Comparison of ENCODE assay signal across 29 cellular contexts in the genomic region with DNA sequence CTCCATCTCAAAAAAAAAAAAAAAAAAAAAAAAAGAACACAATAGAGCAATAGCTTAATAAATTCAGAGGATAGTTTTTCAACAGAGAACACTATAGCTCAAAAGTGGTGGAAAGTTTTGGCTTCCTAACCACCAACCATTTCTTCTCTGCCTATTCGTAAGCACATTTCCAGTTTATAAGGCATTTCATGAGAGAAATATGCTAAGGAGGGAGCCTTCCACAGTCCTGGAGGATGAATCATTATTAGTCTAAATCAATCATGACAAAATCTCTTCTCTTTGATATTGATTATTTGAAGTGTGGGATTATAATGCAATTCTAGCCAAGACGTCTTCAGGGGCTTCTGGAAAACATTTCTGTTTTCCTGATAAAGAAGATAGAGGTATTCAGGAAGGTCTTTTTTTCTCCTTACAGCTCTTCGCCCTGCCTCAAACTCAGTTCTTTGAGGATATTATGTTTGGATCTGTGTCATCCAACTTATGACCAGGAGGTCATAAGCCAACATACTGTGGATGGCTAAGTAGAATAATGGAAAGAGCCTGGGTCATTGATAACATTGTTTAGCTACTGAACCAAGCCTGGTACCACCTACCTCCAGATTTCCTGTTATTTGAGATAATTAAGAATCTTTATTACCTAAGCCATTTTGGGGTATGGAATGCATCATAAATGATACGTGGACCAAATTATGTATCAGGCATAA.
DNase-seq lines count a peak whose midpoint lies in the region; ATAC-seq and TF ChIP-seq lines count a peak whose summit lies in the region.
"Had no signal": no experiment of that assay in that cellular context is flagged by ENCODE, and none has a peak within 500 bp of the region (broad histone marks: within the 10 kb centered on the region; RNA-seq: fewer than 3 reads in every experiment).

No MANE protein-coding gene starts in this region.

- 0 out of 2 replicates have a peak overlapping the region, but pooled peaks have one; percentile 5 for H3K27ac ChIP-seq in GM23248
- H3K27ac ChIP-seq: colonic mucosa, psoas muscle, SJSA1, uterus had no signal

- 78 to 89% methylated on average over 4 of the region's 4 CpGs for WGBS in GM23248 (ENCODE audit: low coverage in 1 of 2, low lambda C conversion rate in 2 of 2, missing lambda C conversion rate in 2 of 2), 2 experiments

- H3F3A ChIP-seq in GM23248 (ENCODE audit: insufficient read depth) = peaks cover 27% of the 10 kb centered on the region

- no peak for TF ChIP-seq CTCF in astrocyte of the cerebellum (IDR thresholded peaks at IDR 0.05; ENCODE audit: low read depth, low read length, missing control alignments)
- TF ChIP-seq CTCF in fibroblast of villous mesenchyme (IDR thresholded peaks at IDR 0.05; ENCODE audit: insufficient read depth, low read depth, low read length) = no peak

- no peaks in the 10 kb centered on the region for H3K36me3 ChIP-seq in GM23248 (ENCODE audit: low read depth)
- H3K36me3 ChIP-seq: colonic mucosa, MG63, SJSA1, uterus had no signal

- H3K9ac ChIP-seq in GM23248 = no peak overlapping the region

- DNase-seq in AG08395 (ENCODE audit: low spot score) = peak; percentile 61
- DNase-seq in GM23248 = peak; percentile 68
- DNase-seq in astrocyte of the cerebellum (ENCODE audit: low read depth) = peak; percentile 62
- DNase-seq in fibroblast of villous mesenchyme (ENCODE audit: low read depth) = peak; percentile 41
- no peak for DNase-seq in posterior vena cava (ENCODE audit: low spot score)
- no peak for DNase-seq in central memory CD4-positive, alpha-beta T cell
- DNase-seq: activated CD4-positive, CD25-positive, alpha-beta regulatory T cell treated with anti-CD3 and anti-CD28 coated beads, Interleukin-2, amount 50 U/mL, for 72 hours; activated CD8-positive, alpha-beta T cell treated with anti-CD3 and anti-CD28 coated beads, Interleukin-2, amount 10 ng/mL, durations not matched to agents 7 days and 5 days; activated effector memory CD4-positive, alpha-beta T cell treated with anti-CD3 and anti-CD28 coated beads, Interleukin-2, amount 50 U/mL, for 16 hours; activated naive CD8-positive, alpha-beta T cell treated with anti-CD3 and anti-CD28 coated beads, Interleukin-2, amount 10 ng/mL, durations not matched to agents 7 days and 5 days; C1 segment of cervical spinal cord; Caco-2; colonic mucosa; DMS79; effector memory CD8-positive, alpha-beta T cell; left cardiac atrium; MG63; NCI-H1417 treated with DMSO at 0.1 percent for 48 hours; NCI-H524; NK-92 treated with Interleukin-12 subunit alpha and Interleukin-12 subunit beta, amount 100 ng/mL, for 24 hours; psoas muscle; small intestine; stimulated activated CD4-positive, alpha-beta T cell treated with anti-CD3 and anti-CD28 coated beads, Interleukin-1b, Interleukin-23, amount 100 ng/mL, for 48 hours; uterus had no signal

- no peaks in the 10 kb centered on the region for H3K27me3 ChIP-seq in GM23248 (replicated peaks; ENCODE audit: insufficient read depth)
- H3K27me3 ChIP-seq: colonic mucosa, MG63, SJSA1, uterus had no signal

- in situ Hi-C loops in GM23248 (cut with MboI) (loop anchor here (10.0 kb wide), 1 partner anchor 199 kb away; no protein-coding TSS in a partner anchor), astrocyte of the cerebellum (cut with HindIII; ENCODE audit: low sequenced_read_pairs) (loop anchor here (5.0 kb wide), 1 partner anchor 67 kb away; no protein-coding TSS in a partner anchor)

- H3K9me3 ChIP-seq in GM23248 (ENCODE audit: low read depth) = no peaks in the 10 kb centered on the region
- H3K9me3 ChIP-seq: colonic mucosa, psoas muscle, SJSA1, uterus had no signal

- no peak overlapping the region for H2AFZ ChIP-seq in GM23248

- peaks cover 39% of the 10 kb centered on the region for H3K4me1 ChIP-seq in GM23248 (ENCODE audit: insufficient read depth)
- H3K4me1 ChIP-seq: Caco-2, colonic mucosa, psoas muscle, uterus had no signal

- H3K4me2 ChIP-seq in GM23248 (ENCODE audit: unreplicated experiment) = no peak overlapping the region

- intact Hi-C loops in posterior vena cava (cut with DNase I) = loop anchor here (10.0 kb wide), 1 partner anchor 199 kb away; no protein-coding TSS in a partner anchor

- ATAC-seq in HG03469 (IDR thresholded peaks at IDR 0.05; ENCODE audit: unreplicated experiment) (no peak), HG02759 (IDR thresholded peaks at IDR 0.05; ENCODE audit: unreplicated experiment) (no peak)
- ATAC-seq: activated CD8-positive, alpha-beta T cell treated with anti-CD3 and anti-CD28 coated beads, Interleukin-2, amount 10 ng/mL, durations not matched to agents 7 days and 5 days; effector memory CD8-positive, alpha-beta T cell; esophagus mucosa; HCT116; psoas muscle had no signal

- no peak overlapping the region for H3K4me3 ChIP-seq in GM23248
- no peak overlapping the region for H3K4me3 ChIP-seq in astrocyte of the cerebellum (ENCODE audit: low read depth, low read length)
- H3K4me3 ChIP-seq in fibroblast of villous mesenchyme (ENCODE audit: low read depth, low read length) = no peak overlapping the region
- H3K4me3 ChIP-seq: colonic mucosa, MG63, psoas muscle, SJSA1, uterus had no signal

- no peaks in the 10 kb centered on the region for H3K9me2 ChIP-seq in GM23248 (ENCODE audit: insufficient read depth)

- H3K79me2 ChIP-seq in GM23248 (ENCODE audit: insufficient read depth) = no peaks in the 10 kb centered on the region

- no peaks in the 10 kb centered on the region for H4K20me1 ChIP-seq in GM23248 (ENCODE audit: insufficient read depth)

Comparison
In these comparisons a context has a peak if more than half of its experiments do, and no peak if none do; other contexts are left out.
1. DNase-seq: peak in AG08395 (single experiment), GM23248 (single experiment), astrocyte of the cerebellum (single experiment) and fibroblast of villous mesenchyme (single experiment); none in posterior vena cava (single experiment) and central memory CD4-positive, alpha-beta T cell (single experiment).